1 cellular context compared by ENCODE assay signal in the genomic region with DNA sequence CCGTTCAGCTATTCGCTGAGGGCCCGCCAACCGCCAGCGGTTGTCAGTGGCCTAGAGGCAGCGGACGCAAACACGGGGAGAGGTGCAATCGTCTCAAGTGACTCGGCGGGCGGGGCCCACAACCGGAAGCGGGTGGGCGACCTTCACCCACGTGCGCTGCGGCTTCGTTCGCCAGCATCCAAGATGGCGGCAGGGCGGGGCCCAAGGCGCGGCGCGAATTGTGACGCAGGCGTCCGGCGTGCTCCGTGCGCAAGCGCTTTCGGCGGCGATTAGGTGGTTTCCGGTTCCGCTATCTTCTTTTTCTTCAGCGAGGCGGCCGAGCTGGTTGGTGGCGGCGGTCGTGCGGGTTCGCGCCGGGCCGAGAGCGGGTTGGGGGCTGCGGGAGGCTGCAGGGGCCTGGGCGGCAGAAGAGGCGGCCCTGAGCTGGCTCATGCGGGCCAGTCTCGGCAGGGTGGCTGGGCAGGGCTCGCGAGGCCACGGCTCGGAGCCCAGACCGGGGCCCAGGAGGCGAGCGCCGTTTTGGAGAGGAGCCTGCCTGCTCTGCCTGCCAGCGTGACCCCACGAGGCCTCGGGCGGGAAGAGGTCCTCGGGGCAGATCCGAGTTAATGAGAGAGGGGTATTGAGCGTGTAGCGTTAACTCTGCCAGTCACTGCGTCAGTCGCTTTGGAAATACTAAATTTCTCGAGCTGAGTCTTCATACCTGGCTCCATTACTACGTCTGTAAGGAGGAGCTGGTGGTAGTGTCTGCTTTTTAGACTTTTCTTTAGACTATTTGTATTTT.
TF ChIP-seq lines count a peak whose summit lies in the region.

Gene UBA52 (plus strand): TSS at position 294 of the 781 bp plus-strand sequence. CDS start 1,444 bp downstream, outside the sequence.

TF ChIP-seq in K562, 482 proteins besides CTCF, POLR2A, EP300 and RAD21 (continued from another document and continues in another):
- TF ChIP-seq RBM22 (IDR thresholded peaks at IDR 0.05; ENCODE audit: low read depth, low read length, poor library complexity, severe bottlenecking) (peak; percentile 76), NRF1 (conservative IDR thresholded peaks at IDR 0.05 in 1 of 2, IDR thresholded peaks at IDR 0.05 in 1 of 2) (peak; percentile 96 to 97), WHSC1 (IDR thresholded peaks at IDR 0.05; ENCODE audit: low read length) (no peak), ATF4 (CRISPR knock-in tag; IDR thresholded peaks at IDR 0.05) (0 out of 2 replicates have a peak, but pooled peaks have one; percentile 49), SAP30 (IDR thresholded peaks at IDR 0.05; ENCODE audit: borderline replicate concordance, insufficient read depth, low read depth, low read length, poor library complexity, severe bottlenecking) (peak; percentile 71), TBL1XR1 (IDR thresholded peaks at IDR 0.05; ENCODE audit: low read length in 2 of 2) (peak in 1 of 2 experiments; percentile 80; a peak in 2 of 4 replicates), THAP12 (CRISPR knock-in tag; IDR thresholded peaks at IDR 0.05) (peak; percentile 15; the same call in 1 of the 2 replicates), HDAC2 (IDR thresholded peaks at IDR 0.05) (0 out of 2 replicates have a peak, but pooled peaks have one; percentile 10), GMEB1 (CRISPR knock-in tag; IDR thresholded peaks at IDR 0.05) (peak; percentile 92), RAD51 (IDR thresholded peaks at IDR 0.05; ENCODE audit: borderline replicate concordance, low read depth) (peak; percentile 85), ZNF507 (tag; conservative IDR thresholded peaks at IDR 0.05) (no peak), SMARCC2 (IDR thresholded peaks at IDR 0.05; ENCODE audit: low read depth) (no peak), ZNF212 (CRISPR knock-in tag; IDR thresholded peaks at IDR 0.05) (peak; percentile 41; the same call in 1 of the 2 replicates), PRPF4 (IDR thresholded peaks at IDR 0.05; ENCODE audit: insufficient read depth, low read depth, low read length, poor library complexity, severe bottlenecking) (peak; percentile 88), SMAD4 (CRISPR knock-in tag; conservative IDR thresholded peaks at IDR 0.05) (peak; percentile 11; the same call in 1 of the 2 replicates), ZKSCAN1 (IDR thresholded peaks at IDR 0.05; ENCODE audit: low read depth, low read length) (peak; percentile 70), SAFB2 (IDR thresholded peaks at IDR 0.05; ENCODE audit: borderline replicate concordance, low read depth, low read length, severe bottlenecking) (no peak), E2F6 (IDR thresholded peaks at IDR 0.05; ENCODE audit: borderline replicate concordance in 1 of 2, extremely low read depth in 1 of 2, insufficient read depth in 1 of 2, insufficient read length in 1 of 2, low read depth in 1 of 2, low read length in 1 of 2, poor library complexity in 1 of 2, severe bottlenecking in 1 of 2) (peak; percentile 61 to 68), NFIC (IDR thresholded peaks at IDR 0.05) (peak; percentile 18; the same call in 1 of the 2 replicates), BRCA1 (IDR thresholded peaks at IDR 0.05) (no peak), BRCA1 (CRISPR knock-in tag; IDR thresholded peaks at IDR 0.05) (no peak), OTX1 (CRISPR knock-in tag; IDR thresholded peaks at IDR 0.05) (0 out of 2 replicates have a peak, but pooled peaks have one; percentile 50), SMAD3 (CRISPR knock-in tag; conservative IDR thresholded peaks at IDR 0.05) (no peak), U2AF1 (optimal IDR thresholded peaks at IDR 0.05; ENCODE audit: low read depth, low read length) (peak; percentile 93), KDM2B (CRISPR knock-in tag; IDR thresholded peaks at IDR 0.05) (0 out of 2 replicates have a peak, but pooled peaks have one; percentile 27), BRD4 (IDR thresholded peaks at IDR 0.05) (0 out of 2 replicates have a peak, but pooled peaks have one; percentile 58), ZMIZ1 (IDR thresholded peaks at IDR 0.05; ENCODE audit: low read depth in 2 of 2, low read length in 2 of 2) (peak in 1 of 2 experiments; percentile 66; a peak in 1 of 4 replicates), TAF7 (tag; IDR thresholded peaks at IDR 0.05) (0 out of 2 replicates have a peak, but pooled peaks have one; percentile 36), CREB1 (IDR thresholded peaks at IDR 0.05) (peak; percentile 97), CREB1 (CRISPR knock-in tag; IDR thresholded peaks at IDR 0.05) (peak; percentile 98), ARHGAP35 (IDR thresholded peaks at IDR 0.05; ENCODE audit: partially characterized antibody) (no peak), NONO (IDR thresholded peaks at IDR 0.05; ENCODE audit: low read depth in 2 of 2, low read length in 1 of 2) (peak; percentile 53 to 81; a peak in 3 of 4 replicates), FOXK1 (CRISPR knock-in tag; IDR thresholded peaks at IDR 0.05; ENCODE audit: borderline replicate concordance) (peak; percentile 74; the same call in 1 of the 2 replicates), RFX1 (IDR thresholded peaks at IDR 0.05) (no peak), HINFP (tag; conservative IDR thresholded peaks at IDR 0.05; ENCODE audit: low read depth) (peak; percentile 42; the same call in 1 of the 2 replicates), ZC3H8 (IDR thresholded peaks at IDR 0.05) (no peak), DACH1 (IDR thresholded peaks at IDR 0.05; ENCODE audit: partially characterized antibody) (no peak)
- TF ChIP-seq, protein P1, sequence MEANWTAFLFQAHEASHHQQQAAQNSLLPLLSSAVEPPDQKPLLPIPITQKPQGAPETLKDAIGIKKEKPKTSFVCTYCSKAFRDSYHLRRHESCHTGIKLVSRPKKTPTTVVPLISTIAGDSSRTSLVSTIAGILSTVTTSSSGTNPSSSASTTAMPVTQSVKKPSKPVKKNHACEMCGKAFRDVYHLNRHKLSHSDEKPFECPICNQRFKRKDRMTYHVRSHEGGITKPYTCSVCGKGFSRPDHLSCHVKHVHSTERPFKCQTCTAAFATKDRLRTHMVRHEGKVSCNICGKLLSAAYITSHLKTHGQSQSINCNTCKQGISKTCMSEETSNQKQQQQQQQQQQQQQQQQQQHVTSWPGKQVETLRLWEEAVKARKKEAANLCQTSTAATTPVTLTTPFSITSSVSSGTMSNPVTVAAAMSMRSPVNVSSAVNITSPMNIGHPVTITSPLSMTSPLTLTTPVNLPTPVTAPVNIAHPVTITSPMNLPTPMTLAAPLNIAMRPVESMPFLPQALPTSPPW (CRISPR knock-in tag; IDR thresholded peaks at IDR 0.05), result peak; percentile 95
- TF ChIP-seq, protein P2, sequence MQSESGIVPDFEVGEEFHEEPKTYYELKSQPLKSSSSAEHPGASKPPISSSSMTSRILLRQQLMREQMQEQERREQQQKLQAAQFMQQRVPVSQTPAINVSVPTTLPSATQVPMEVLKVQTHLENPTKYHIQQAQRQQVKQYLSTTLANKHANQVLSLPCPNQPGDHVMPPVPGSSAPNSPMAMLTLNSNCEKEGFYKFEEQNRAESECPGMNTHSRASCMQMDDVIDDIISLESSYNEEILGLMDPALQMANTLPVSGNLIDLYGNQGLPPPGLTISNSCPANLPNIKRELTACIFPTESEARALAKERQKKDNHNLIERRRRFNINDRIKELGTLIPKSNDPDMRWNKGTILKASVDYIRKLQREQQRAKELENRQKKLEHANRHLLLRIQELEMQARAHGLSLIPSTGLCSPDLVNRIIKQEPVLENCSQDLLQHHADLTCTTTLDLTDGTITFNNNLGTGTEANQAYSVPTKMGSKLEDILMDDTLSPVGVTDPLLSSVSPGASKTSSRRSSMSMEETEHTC (IDR thresholded peaks at IDR 0.05), result peak; percentile 97
- TF ChIP-seq, protein P3, sequence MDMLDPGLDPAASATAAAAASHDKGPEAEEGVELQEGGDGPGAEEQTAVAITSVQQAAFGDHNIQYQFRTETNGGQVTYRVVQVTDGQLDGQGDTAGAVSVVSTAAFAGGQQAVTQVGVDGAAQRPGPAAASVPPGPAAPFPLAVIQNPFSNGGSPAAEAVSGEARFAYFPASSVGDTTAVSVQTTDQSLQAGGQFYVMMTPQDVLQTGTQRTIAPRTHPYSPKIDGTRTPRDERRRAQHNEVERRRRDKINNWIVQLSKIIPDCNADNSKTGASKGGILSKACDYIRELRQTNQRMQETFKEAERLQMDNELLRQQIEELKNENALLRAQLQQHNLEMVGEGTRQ (CRISPR knock-in tag; IDR thresholded peaks at IDR 0.05), result peak; percentile 93
- TF ChIP-seq, protein P4, sequence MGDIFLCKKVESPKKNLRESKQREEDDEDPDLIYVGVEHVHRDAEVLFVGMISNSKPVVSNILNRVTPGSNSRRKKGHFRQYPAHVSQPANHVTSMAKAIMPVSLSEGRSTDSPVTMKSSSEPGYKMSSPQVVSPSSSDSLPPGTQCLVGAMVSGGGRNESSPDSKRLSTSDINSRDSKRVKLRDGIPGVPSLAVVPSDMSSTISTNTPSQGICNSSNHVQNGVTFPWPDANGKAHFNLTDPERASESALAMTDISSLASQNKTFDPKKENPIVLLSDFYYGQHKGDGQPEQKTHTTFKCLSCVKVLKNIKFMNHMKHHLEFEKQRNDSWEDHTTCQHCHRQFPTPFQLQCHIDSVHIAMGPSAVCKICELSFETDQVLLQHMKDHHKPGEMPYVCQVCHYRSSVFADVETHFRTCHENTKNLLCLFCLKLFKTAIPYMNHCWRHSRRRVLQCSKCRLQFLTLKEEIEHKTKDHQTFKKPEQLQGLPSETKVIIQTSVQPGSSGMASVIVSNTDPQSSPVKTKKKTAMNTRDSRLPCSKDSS (IDR thresholded peaks at IDR 0.05; ENCODE audit: low read depth, partially characterized antibody), result no peak
